In the genomic region with DNA sequence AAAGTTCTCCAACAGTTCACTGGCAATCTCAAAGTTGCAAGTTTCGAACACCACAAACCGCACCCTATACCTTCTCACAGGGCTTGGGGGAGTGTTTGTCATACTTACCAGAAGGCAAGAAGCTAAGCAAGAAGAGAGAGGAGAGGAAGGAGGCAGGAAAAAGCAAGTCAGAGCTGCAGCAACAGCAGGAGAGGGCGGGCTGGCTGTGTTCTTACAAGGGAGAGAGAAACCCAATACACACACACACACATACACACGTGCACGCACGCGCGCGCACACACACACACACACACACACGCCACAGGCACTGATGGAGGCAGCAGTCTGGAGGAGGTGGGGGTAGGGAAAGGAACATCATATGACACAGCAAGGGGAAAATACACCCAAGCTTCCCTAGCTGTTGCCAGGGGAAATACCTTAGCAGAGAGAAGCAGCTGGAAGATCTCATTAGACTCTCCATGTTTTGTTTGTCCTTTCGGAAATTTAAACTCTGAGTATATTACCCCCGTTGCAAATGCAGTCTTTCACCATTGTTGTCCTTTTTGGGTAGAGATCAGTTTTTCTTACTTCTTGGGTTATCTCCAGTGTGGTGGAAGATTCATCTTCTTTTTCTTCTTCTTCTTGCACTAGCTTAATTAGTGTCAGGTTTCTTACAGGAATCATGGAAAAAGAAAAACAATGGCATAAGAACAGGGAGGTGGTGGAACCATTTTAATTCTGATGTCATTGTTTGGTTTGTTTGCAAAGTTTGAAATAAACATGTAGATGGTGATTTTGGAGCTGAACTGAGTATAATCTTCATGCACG, we compare ENCODE assay signal across 8 cellular contexts. TPM values are rescaled to one million over a fixed set of nuclear protein-coding genes. Genes with fewer than 3 reads are reported as not detected.
DNase-seq lines count a peak whose midpoint lies in the region; ATAC-seq and TF ChIP-seq lines count a peak whose summit lies in the region.

A gene (minus strand): TSS at position 186 of the 807 bp plus-strand sequence. CDS start 3,099 bp downstream, outside the sequence.

- POLR2A ChIA-PET in MCF 10A (lab: Yijun Ruan, JAX) = interaction anchor here (0.6 kb wide), 1 partner anchor 402 kb away, joined by 3 read pairs; no protein-coding TSS in a partner anchor

- H3K9me3 Mint-ChIP-seq in MCF 10A (ENCODE audit: unreplicated experiment) = no peaks in the 10 kb centered on the region

- no peaks in the 10 kb centered on the region for H3K27me3 Mint-ChIP-seq in MCF 10A (ENCODE audit: insufficient read depth, unreplicated experiment)

- no TSS peak for BruUV-seq in MCF 10A (replicated peaks; lab: Mats Ljungman, UMichigan)

- intact Hi-C loops in MCF 10A (cut with micrococcal nuclease) = no loop called here

- peak; percentile 69 for ATAC-seq in GM21447 (IDR thresholded peaks at IDR 0.05; ENCODE audit: unreplicated experiment)

- H3K9me3 ChIP-seq in WERI-Rb-1 (ENCODE audit: severe bottlenecking) = no peaks in the 10 kb centered on the region

- H3K4me3 Mint-ChIP-seq in MCF 10A (ENCODE audit: unreplicated experiment) = no peak within 1 kb of the TSS

- H3K27me3 ChIP-seq in WERI-Rb-1 (ENCODE audit: insufficient read depth, low read depth, severe bottlenecking) = no peaks in the 10 kb centered on the region

- no peak within 1 kb of the TSS for H3K27ac ChIP-seq in WERI-Rb-1

- no peak within 1 kb of the TSS for H3K27ac Mint-ChIP-seq in MCF 10A (ENCODE audit: low read depth, unreplicated experiment)

- TF ChIP-seq CTCF in MCF 10A (IDR thresholded peaks at IDR 0.05; ENCODE audit: unreplicated experiment) (no peak), WERI-Rb-1 (IDR thresholded peaks at IDR 0.05; ENCODE audit: low read depth, low read length) (no peak)

- DNase-seq in Daoy (ENCODE audit: low read depth) (peak; percentile 67), UCSD-AML1 (lab: John Stamatoyannopoulos, UW; ENCODE audit: unreplicated experiment) (peak; percentile 88), MCF 10A (ENCODE audit: unreplicated experiment) (peak; percentile 8), left kidney (ENCODE audit: low read depth, low spot score) (peak; percentile 96), WERI-Rb-1 (no peak)
- peak; percentile 90 for DNase-seq in Jurkat, Clone E6-1 (ENCODE audit: low read depth, low spot score)
- DNase-seq in stimulated activated CD4-positive, alpha-beta T cell treated with anti-CD3 and anti-CD28 coated beads, Interleukin-4, amount 100 ng/mL, for 1 hour = peak; percentile 77

- peak within 1 kb of the TSS; percentile 35 for H3K4me3 ChIP-seq in Jurkat, Clone E6-1 (ENCODE audit: low read length)
- no peak within 1 kb of the TSS for H3K4me3 ChIP-seq in WERI-Rb-1 (ENCODE audit: low read depth, low read length)

- CTCF ChIA-PET in MCF 10A (lab: Yijun Ruan, JAX) = no interaction called here

- H3K36me3 Mint-ChIP-seq in MCF 10A (ENCODE audit: insufficient read depth, unreplicated experiment) = no peaks in the 10 kb centered on the region

- no peaks in the 10 kb centered on the region for H3K36me3 ChIP-seq in WERI-Rb-1

- H3K4me1 Mint-ChIP-seq in MCF 10A (ENCODE audit: insufficient read depth, unreplicated experiment) = peaks cover 13% of the 10 kb centered on the region

RNA-seq across cellular contexts. Expression of the gene that starts here (rescaled TPM):
- total RNA-seq in Daoy (2014; rRNA removed; shearing (Covaris generic)) = 0.11 TPM in 1 of 2 replicates, not detected in the other
- 0.52 TPM for polyA plus RNA-seq in Jurkat, Clone E6-1 (2012; ENCODE audit: insufficient read depth, insufficient read length)
- total RNA-seq in MCF 10A (2022) = not detected in 2 replicates

Comparison
In these comparisons a context has a peak if more than half of its experiments do, and no peak if none do; other contexts are left out.
1. Peak in DNase-seq in Daoy; RNA of the gene not detected or under 1 TPM.
2. Peak in DNase-seq in MCF 10A; RNA of the gene not detected or under 1 TPM.